Comparison of ENCODE assay signal across 8 cellular contexts in genomic region chr6:32127717-32128592, GRCh38. TPM values are rescaled to one million over a fixed set of nuclear protein-coding genes. Genes with fewer than 3 reads are reported as not detected.
DNase-seq lines count a peak whose midpoint lies in the region; ATAC-seq and TF ChIP-seq lines count a peak whose summit lies in the region.

Gene ATF6B (minus strand): TSS chr6:32128246. CDS start chr6:32128207, 39 bp downstream.

- H3K36me3 ChIP-seq in BJ (ENCODE audit: control insufficient read depth, insufficient read depth, low read length) (no peaks in the 10 kb centered on the region), colonic mucosa (no peaks in the 10 kb centered on the region)

- peak; percentile 79 for ATAC-seq in GM19324 (IDR thresholded peaks at IDR 0.05; ENCODE audit: low FRiP score, unreplicated experiment)
- peak; percentile 80 for ATAC-seq in HG03469 (IDR thresholded peaks at IDR 0.05; ENCODE audit: unreplicated experiment)

- H3K4me3 ChIP-seq in BJ (ENCODE audit: low read depth, low read length) (peak within 1 kb of the TSS; percentile 79), colonic mucosa (peak within 1 kb of the TSS; percentile 81)

- peak within 1 kb of the TSS; percentile 100 for H3K4me3 Mint-ChIP-seq in activated CD4-positive, alpha-beta T cell treated with anti-CD3 and anti-CD28 coated beads, Interleukin-2, amount 10 ng/mL, durations not matched to agents 24 days and 14 days

- H3K9me3 Mint-ChIP-seq in activated CD4-positive, alpha-beta T cell treated with anti-CD3 and anti-CD28 coated beads, Interleukin-2, amount 10 ng/mL, durations not matched to agents 24 days and 14 days = no peaks in the 10 kb centered on the region

- peak within 1 kb of the TSS; percentile 96 for H3K27ac Mint-ChIP-seq in activated CD4-positive, alpha-beta T cell treated with anti-CD3 and anti-CD28 coated beads, Interleukin-2, amount 10 ng/mL, durations not matched to agents 24 days and 14 days

- no peaks in the 10 kb centered on the region for H3K9me3 ChIP-seq in colonic mucosa

- CTCF ChIA-PET in BJ (lab: Yijun Ruan, JAX) = interaction anchor here (1.0 to 5.0 kb wide), 7 partner anchors 10 to 118 kb away, joined by 3 to 51 read pairs (median 3); no protein-coding TSS in a partner anchor

- peak; percentile 99 for DNase-seq in BJ (ENCODE audit: low read depth)
- DNase-seq in NCI-H526 treated with DMSO at 0.1 percent for 48 hours (lab: John Stamatoyannopoulos, UW) = peak; percentile 98
- peak; percentile 98 for DNase-seq in activated CD4-positive, alpha-beta T cell treated with anti-CD3 and anti-CD28 coated beads, Interleukin-2, amount 10 ng/mL, durations not matched to agents 24 days and 14 days
- peak; percentile 98 for DNase-seq in colonic mucosa
- DNase-seq in stimulated activated CD4-positive, alpha-beta T cell treated with anti-CD3 and anti-CD28 coated beads, Interleukin-1b, Interleukin-23, amount 100 ng/mL, for 4 hours (ENCODE audit: low read depth in 2 of 2) = peak; percentile 88 to 94

- peaks cover 25% of the 10 kb centered on the region for H3K36me3 Mint-ChIP-seq in activated CD4-positive, alpha-beta T cell treated with anti-CD3 and anti-CD28 coated beads, Interleukin-2, amount 10 ng/mL, durations not matched to agents 24 days and 14 days (ENCODE audit: low read depth)

- peaks cover 21% of the 10 kb centered on the region for H3K4me1 ChIP-seq in colonic mucosa

- H3K27ac ChIP-seq in colonic mucosa (peak within 1 kb of the TSS; percentile 75), layer of hippocampus (ENCODE audit: low read depth, low read length) (peak within 1 kb of the TSS; percentile 86)

- intact Hi-C loops in activated CD4-positive, alpha-beta T cell treated with anti-CD3 and anti-CD28 coated beads, Interleukin-2, amount 10 ng/mL, durations not matched to agents 24 days and 14 days (cut with micrococcal nuclease) = loop anchor here (1.0 to 5.0 kb wide), 6 partner anchors 9 to 714 kb away; partner anchors contain the start of genes PBX2, PPT2, PSMB8 and RNF5
- intact Hi-C loops in colonic mucosa (cut with DNase I) = no loop called here

- H3K9ac ChIP-seq in colonic mucosa (ENCODE audit: low read depth in 2 of 2, low read length in 2 of 2) = peak within 1 kb of the TSS; percentile 78 to 100

- H3K27me3 ChIP-seq in BJ (ENCODE audit: control insufficient read depth, insufficient read depth, low read length) (no peaks in the 10 kb centered on the region), colonic mucosa (no peaks in the 10 kb centered on the region), layer of hippocampus (ENCODE audit: control insufficient read depth, insufficient read depth, low read length) (no peaks in the 10 kb centered on the region)

- TF ChIP-seq CTCF in BJ (IDR thresholded peaks at IDR 0.05; ENCODE audit: insufficient read depth, low read depth, low read length) (no peak), colonic mucosa (IDR thresholded peaks at IDR 0.05) (no peak)

- POLR2A ChIA-PET in BJ (lab: Charles Lee) = interaction anchor here (1.0 kb wide), 1 partner anchor 35 kb away, joined by 3 read pairs; no protein-coding TSS in a partner anchor

- peaks cover 2% of the 10 kb centered on the region for H3K27me3 Mint-ChIP-seq in activated CD4-positive, alpha-beta T cell treated with anti-CD3 and anti-CD28 coated beads, Interleukin-2, amount 10 ng/mL, durations not matched to agents 24 days and 14 days

- peaks cover 39% of the 10 kb centered on the region for H3K4me1 Mint-ChIP-seq in activated CD4-positive, alpha-beta T cell treated with anti-CD3 and anti-CD28 coated beads, Interleukin-2, amount 10 ng/mL, durations not matched to agents 24 days and 14 days

RNA-seq across cellular contexts. Expression of gene ATF6B, which starts in this region (rescaled TPM):
- polyA plus RNA-seq in BJ (2011; rRNA removed) = 46.5 and 69.2 TPM in 2 replicates
- 39.9 and 51.8 TPM in 2 replicates for polyA minus RNA-seq in BJ (2011; rRNA and poly(A)+ RNA removed)
- 72.9 and 81.0 TPM in 2 replicates for total RNA-seq in activated CD4-positive, alpha-beta T cell treated with anti-CD3 and anti-CD28 coated beads, Interleukin-2, amount 10 ng/mL, durations not matched to agents 24 days and 14 days
- total RNA-seq in colonic mucosa = 100 to 1,000 TPM in 1 of 2 donors, 10 to 100 TPM in 1; 83.3 to 131 TPM

Comparison
In these comparisons a context has a peak if more than half of its experiments do, and no peak if none do; other contexts are left out.
1. Peak in every context shown above with its lines: DNase-seq, ATAC-seq, H3K4me3 ChIP-seq and H3K27ac ChIP-seq.